In genomic region chr6:7110092-7110792, GRCh38 we compare ENCODE assay signal across 9 cellular contexts. TPM values are rescaled to one million over a fixed set of nuclear protein-coding genes. Genes with fewer than 3 reads are reported as not detected.
A peak's percentile ranks its signal among the peaks of the same experiment; 100 is the strongest.
DNase-seq lines count a peak whose midpoint lies in the region; ATAC-seq and TF ChIP-seq lines count a peak whose summit lies in the region.
"Had no signal": no experiment of that assay in that cellular context is flagged by ENCODE, and none has a peak within 500 bp of the region (broad histone marks: within the 10 kb centered on the region; RNA-seq: fewer than 3 reads in every experiment).

No MANE protein-coding gene starts in this region.

- H3K27ac ChIP-seq in liver (ENCODE audit: low read depth in 1 of 2, low read length in 2 of 2) (peak overlapping the region in 1 of 2 donors; percentile 99), upper lobe of left lung (peak overlapping the region in 3 of 4 donors; percentile 93 to 96 (median 96))

- no peaks in the 10 kb centered on the region for H3K9me3 Mint-ChIP-seq in activated naive CD4-positive, alpha-beta T cell treated with anti-CD3 and anti-CD28 coated beads, Interleukin-2, amount 50 U/mL, for 24 hours
- H3K9me3 Mint-ChIP-seq in activated naive CD8-positive, alpha-beta T cell treated with anti-CD3 and anti-CD28 coated beads, Interleukin-2, amount 50 U/mL, for 24 hours, result no peaks in the 10 kb centered on the region

- peak overlapping the region; percentile 62 to 86 for H3K9ac ChIP-seq in liver (ENCODE audit: low read depth in 1 of 2, low read length in 2 of 2)

- H3K36me3 ChIP-seq in liver (ENCODE audit: control insufficient read depth in 4 of 4, insufficient read depth in 3 of 4, low read depth in 1 of 4, low read length in 3 of 4) (no peaks in the 10 kb centered on the region), upper lobe of left lung (no peaks in the 10 kb centered on the region)

- 55% methylated on average over 6 of the region's 6 CpGs for WGBS in liver
- 50 to 54% methylated on average over 6 of the region's 6 CpGs for WGBS in upper lobe of left lung, 2 donors

- H3K27ac Mint-ChIP-seq in activated naive CD4-positive, alpha-beta T cell treated with anti-CD3 and anti-CD28 coated beads, Interleukin-2, amount 50 U/mL, for 24 hours, result peak overlapping the region; percentile 95
- H3K27ac Mint-ChIP-seq in activated naive CD8-positive, alpha-beta T cell treated with anti-CD3 and anti-CD28 coated beads, Interleukin-2, amount 50 U/mL, for 24 hours, result peak overlapping the region; percentile 82

- peak overlapping the region in 2 of 3 donors; percentile 92 to 100 for H3K4me3 ChIP-seq in liver (ENCODE audit: low read depth in 1 of 3, low read length in 3 of 3)
- peak overlapping the region in 3 of 4 donors; percentile 65 to 99 (median 93) for H3K4me3 ChIP-seq in upper lobe of left lung

- peaks cover 68% of the 10 kb centered on the region for H3K4me1 Mint-ChIP-seq in activated naive CD4-positive, alpha-beta T cell treated with anti-CD3 and anti-CD28 coated beads, Interleukin-2, amount 50 U/mL, for 24 hours
- peaks cover 69% of the 10 kb centered on the region for H3K4me1 Mint-ChIP-seq in activated naive CD8-positive, alpha-beta T cell treated with anti-CD3 and anti-CD28 coated beads, Interleukin-2, amount 50 U/mL, for 24 hours

- TF ChIP-seq POLR2A in upper lobe of left lung (IDR thresholded peaks at IDR 0.05), result no peak

- TF ChIP-seq RAD21 in liver (IDR thresholded peaks at IDR 0.05), result no peak

- no peaks in the 10 kb centered on the region for H3K27me3 Mint-ChIP-seq in activated naive CD4-positive, alpha-beta T cell treated with anti-CD3 and anti-CD28 coated beads, Interleukin-2, amount 50 U/mL, for 24 hours
- H3K27me3 Mint-ChIP-seq in activated naive CD8-positive, alpha-beta T cell treated with anti-CD3 and anti-CD28 coated beads, Interleukin-2, amount 50 U/mL, for 24 hours, result no peaks in the 10 kb centered on the region

- no peaks in the 10 kb centered on the region for H3K9me3 ChIP-seq in liver (ENCODE audit: control insufficient read depth in 4 of 4, low read length in 3 of 4)
- no peaks in the 10 kb centered on the region for H3K9me3 ChIP-seq in upper lobe of left lung

- TF ChIP-seq CTCF in liver (IDR thresholded peaks at IDR 0.05; ENCODE audit: low read depth, low read length, missing input control), result no peak
- TF ChIP-seq CTCF in upper lobe of left lung (IDR thresholded peaks at IDR 0.05), result no peak

- no peak for DNase-seq in activated naive CD4-positive, alpha-beta T cell treated with anti-CD3 and anti-CD28 coated beads, Interleukin-2, amount 50 U/mL, for 16 hours
- no peak for DNase-seq in activated naive CD8-positive, alpha-beta T cell treated with anti-CD3 and anti-CD28 coated beads, Interleukin-2, amount 50 U/mL, for 24 hours
- no peak for DNase-seq in upper lobe of left lung
- no peak for DNase-seq in CD1c-positive myeloid dendritic cell (ENCODE audit: extremely low spot score)
- no peak for DNase-seq in AG08396 (ENCODE audit: low spot score)
- DNase-seq in SIG-M5 treated with dmso at 0.1 percent for 504 hours (lab: John Stamatoyannopoulos, UW; ENCODE audit: unreplicated experiment), result no peak
- DNase-seq: DMS79 had no signal

- H3K36me3 Mint-ChIP-seq in activated naive CD4-positive, alpha-beta T cell treated with anti-CD3 and anti-CD28 coated beads, Interleukin-2, amount 50 U/mL, for 24 hours, result peaks cover 2% of the 10 kb centered on the region
- peaks cover 2% of the 10 kb centered on the region for H3K36me3 Mint-ChIP-seq in activated naive CD8-positive, alpha-beta T cell treated with anti-CD3 and anti-CD28 coated beads, Interleukin-2, amount 50 U/mL, for 24 hours (ENCODE audit: low read depth)

- no peak for TF ChIP-seq EP300 in upper lobe of left lung (IDR thresholded peaks at IDR 0.05)

- peak overlapping the region; percentile 96 for H3K4me3 Mint-ChIP-seq in activated naive CD4-positive, alpha-beta T cell treated with anti-CD3 and anti-CD28 coated beads, Interleukin-2, amount 50 U/mL, for 24 hours
- H3K4me3 Mint-ChIP-seq in activated naive CD8-positive, alpha-beta T cell treated with anti-CD3 and anti-CD28 coated beads, Interleukin-2, amount 50 U/mL, for 24 hours, result peak overlapping the region; percentile 88

- H3K4me1 ChIP-seq in liver (ENCODE audit: control insufficient read depth in 4 of 4, insufficient read depth in 4 of 4, low read length in 3 of 4) (peaks cover 8 to 58% (median 51%) of the 10 kb centered on the region in 4 donors), upper lobe of left lung (peaks cover 41 to 61% (median 47%) of the 10 kb centered on the region in 4 donors)

- no peaks in the 10 kb centered on the region for H3K27me3 ChIP-seq in liver (ENCODE audit: control insufficient read depth in 4 of 4, insufficient read depth in 4 of 4, low read length in 3 of 4)
- H3K27me3 ChIP-seq in upper lobe of left lung, result no peaks in the 10 kb centered on the region

- no peak for ATAC-seq in activated naive CD8-positive, alpha-beta T cell treated with anti-CD3 and anti-CD28 coated beads, Interleukin-2, amount 50 U/mL, for 24 hours
- ATAC-seq in upper lobe of left lung (ENCODE audit: low FRiP score in 2 of 2), result no peak

TF ChIP-seq in liver, 16 proteins besides CTCF, POLR2A, EP300 and RAD21:
- TF ChIP-seq ZBTB33 (IDR thresholded peaks at IDR 0.05) (no peak), NR2F2 (IDR thresholded peaks at IDR 0.05) (no peak), SP1 (IDR thresholded peaks at IDR 0.05) (no peak), TAF1 (conservative IDR thresholded peaks at IDR 0.05) (no peak), RXRA (IDR thresholded peaks at IDR 0.05) (no peak), EGR1 (IDR thresholded peaks at IDR 0.05; ENCODE audit: low read depth in 2 of 2) (no peak), HNF4A (conservative IDR thresholded peaks at IDR 0.05) (no peak), ATF3 (IDR thresholded peaks at IDR 0.05) (no peak), REST (IDR thresholded peaks at IDR 0.05) (no peak), HNF4G (IDR thresholded peaks at IDR 0.05) (no peak), FOXA1 (IDR thresholded peaks at IDR 0.05) (no peak), MAX (IDR thresholded peaks at IDR 0.05) (no peak), FOXA2 (IDR thresholded peaks at IDR 0.05) (no peak), JUND (IDR thresholded peaks at IDR 0.05) (no peak), YY1 (IDR thresholded peaks at IDR 0.05) (no peak), GABPA (IDR thresholded peaks at IDR 0.05 in 1 of 2, conservative IDR thresholded peaks at IDR 0.05 in 1 of 2) (no peak)

RNA-seq across cellular contexts. Expression of gene RREB1, which starts 2.5 kb away (rescaled TPM):
- total RNA-seq in liver (10 to 100 TPM; 22.8 to 28.9 TPM), upper lobe of left lung (100 to 1,000 TPM in 2 of 6 donors, 10 to 100 TPM in 4; 44.2 to 112 (median 60.5) TPM)
- 10 to 100 TPM; 10.1 to 11.8 TPM for polyA plus RNA-seq in liver
